Comparison of ENCODE assay signal across 1 cellular context in the genomic region with DNA sequence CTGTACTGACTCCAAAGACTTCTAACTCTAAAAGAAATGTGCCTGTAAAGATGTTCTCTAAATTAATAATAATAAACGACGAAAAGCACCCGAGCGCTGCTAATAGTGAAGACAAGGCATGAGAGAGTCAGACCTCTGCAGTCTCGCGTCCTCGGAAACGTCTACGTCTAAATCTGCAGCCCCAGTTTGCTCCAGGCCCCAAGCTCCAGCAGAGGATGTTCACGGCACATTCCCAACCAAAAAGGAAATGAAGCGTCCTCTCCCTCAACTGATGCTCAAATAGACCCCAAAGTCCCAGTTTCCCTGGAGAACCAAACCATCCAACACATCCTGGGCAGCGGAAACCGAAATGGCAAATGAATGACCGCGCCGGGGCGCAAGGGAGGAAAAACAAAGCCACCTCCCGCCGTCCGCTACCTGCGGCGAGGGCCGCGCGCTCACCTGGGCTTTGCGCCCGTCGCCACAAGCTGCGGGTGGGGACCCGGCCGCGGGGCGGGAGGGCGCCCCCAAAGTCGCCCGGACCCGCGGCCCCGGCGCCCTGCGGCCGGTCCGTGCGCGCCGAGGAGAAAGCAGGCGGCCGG.
TF ChIP-seq lines count a peak whose summit lies in the region.

No MANE protein-coding gene starts in this region.

TF ChIP-seq in HepG2, 621 proteins besides CTCF, POLR2A, EP300 and RAD21:
- TF ChIP-seq ZNF713 (CRISPR knock-in tag; IDR thresholded peaks at IDR 0.05) (no peak), HNF4G (IDR thresholded peaks at IDR 0.05; ENCODE audit: borderline replicate concordance, low read depth, low read length) (no peak), HNF4G (CRISPR knock-in tag; IDR thresholded peaks at IDR 0.05; ENCODE audit: borderline replicate concordance, low read depth) (no peak), HNRNPLL (IDR thresholded peaks at IDR 0.05; ENCODE audit: low read depth, low read length, poor library complexity, severe bottlenecking) (peak; percentile 78), MXI1 (IDR thresholded peaks at IDR 0.05; ENCODE audit: borderline replicate concordance, low read depth, low read length) (no peak), ZEB1 (IDR thresholded peaks at IDR 0.05; ENCODE audit: insufficient replicate concordance, low read depth) (peak; percentile 84)
- TF ChIP-seq, protein P1, sequence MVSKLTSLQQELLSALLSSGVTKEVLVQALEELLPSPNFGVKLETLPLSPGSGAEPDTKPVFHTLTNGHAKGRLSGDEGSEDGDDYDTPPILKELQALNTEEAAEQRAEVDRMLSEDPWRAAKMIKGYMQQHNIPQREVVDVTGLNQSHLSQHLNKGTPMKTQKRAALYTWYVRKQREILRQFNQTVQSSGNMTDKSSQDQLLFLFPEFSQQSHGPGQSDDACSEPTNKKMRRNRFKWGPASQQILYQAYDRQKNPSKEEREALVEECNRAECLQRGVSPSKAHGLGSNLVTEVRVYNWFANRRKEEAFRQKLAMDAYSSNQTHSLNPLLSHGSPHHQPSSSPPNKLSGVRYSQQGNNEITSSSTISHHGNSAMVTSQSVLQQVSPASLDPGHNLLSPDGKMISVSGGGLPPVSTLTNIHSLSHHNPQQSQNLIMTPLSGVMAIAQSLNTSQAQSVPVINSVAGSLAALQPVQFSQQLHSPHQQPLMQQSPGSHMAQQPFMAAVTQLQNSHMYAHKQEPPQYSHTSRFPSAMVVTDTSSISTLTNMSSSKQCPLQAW (CRISPR knock-in tag; IDR thresholded peaks at IDR 0.05) = 0 out of 2 replicates have a peak, but pooled peaks have one; percentile 19
- TF ChIP-seq, protein P2, sequence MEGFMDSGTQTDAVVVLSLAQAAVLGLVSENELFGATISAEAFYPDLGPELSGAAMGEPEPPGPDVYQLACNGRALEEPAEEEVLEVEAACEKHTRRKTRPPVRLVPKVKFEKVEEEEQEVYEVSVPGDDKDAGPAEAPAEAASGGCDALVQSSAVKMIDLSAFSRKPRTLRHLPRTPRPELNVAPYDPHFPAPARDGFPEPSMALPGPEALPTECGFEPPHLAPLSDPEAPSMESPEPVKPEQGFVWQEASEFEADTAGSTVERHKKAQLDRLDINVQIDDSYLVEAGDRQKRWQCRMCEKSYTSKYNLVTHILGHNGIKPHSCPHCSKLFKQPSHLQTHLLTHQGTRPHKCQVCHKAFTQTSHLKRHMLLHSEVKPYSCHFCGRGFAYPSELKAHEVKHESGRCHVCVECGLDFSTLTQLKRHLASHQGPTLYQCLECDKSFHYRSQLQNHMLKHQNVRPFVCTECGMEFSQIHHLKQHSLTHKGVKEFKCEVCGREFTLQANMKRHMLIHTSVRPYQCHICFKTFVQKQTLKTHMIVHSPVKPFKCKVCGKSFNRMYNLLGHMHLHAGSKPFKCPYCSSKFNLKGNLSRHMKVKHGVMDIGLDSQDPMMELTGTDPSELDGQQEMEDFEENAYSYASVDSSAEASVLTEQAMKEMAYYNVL (CRISPR knock-in tag; IDR thresholded peaks at IDR 0.05; ENCODE audit: borderline replicate concordance) = peak; percentile 34; the same call in 1 of the 2 replicates
- TF ChIP-seq, protein P3, sequence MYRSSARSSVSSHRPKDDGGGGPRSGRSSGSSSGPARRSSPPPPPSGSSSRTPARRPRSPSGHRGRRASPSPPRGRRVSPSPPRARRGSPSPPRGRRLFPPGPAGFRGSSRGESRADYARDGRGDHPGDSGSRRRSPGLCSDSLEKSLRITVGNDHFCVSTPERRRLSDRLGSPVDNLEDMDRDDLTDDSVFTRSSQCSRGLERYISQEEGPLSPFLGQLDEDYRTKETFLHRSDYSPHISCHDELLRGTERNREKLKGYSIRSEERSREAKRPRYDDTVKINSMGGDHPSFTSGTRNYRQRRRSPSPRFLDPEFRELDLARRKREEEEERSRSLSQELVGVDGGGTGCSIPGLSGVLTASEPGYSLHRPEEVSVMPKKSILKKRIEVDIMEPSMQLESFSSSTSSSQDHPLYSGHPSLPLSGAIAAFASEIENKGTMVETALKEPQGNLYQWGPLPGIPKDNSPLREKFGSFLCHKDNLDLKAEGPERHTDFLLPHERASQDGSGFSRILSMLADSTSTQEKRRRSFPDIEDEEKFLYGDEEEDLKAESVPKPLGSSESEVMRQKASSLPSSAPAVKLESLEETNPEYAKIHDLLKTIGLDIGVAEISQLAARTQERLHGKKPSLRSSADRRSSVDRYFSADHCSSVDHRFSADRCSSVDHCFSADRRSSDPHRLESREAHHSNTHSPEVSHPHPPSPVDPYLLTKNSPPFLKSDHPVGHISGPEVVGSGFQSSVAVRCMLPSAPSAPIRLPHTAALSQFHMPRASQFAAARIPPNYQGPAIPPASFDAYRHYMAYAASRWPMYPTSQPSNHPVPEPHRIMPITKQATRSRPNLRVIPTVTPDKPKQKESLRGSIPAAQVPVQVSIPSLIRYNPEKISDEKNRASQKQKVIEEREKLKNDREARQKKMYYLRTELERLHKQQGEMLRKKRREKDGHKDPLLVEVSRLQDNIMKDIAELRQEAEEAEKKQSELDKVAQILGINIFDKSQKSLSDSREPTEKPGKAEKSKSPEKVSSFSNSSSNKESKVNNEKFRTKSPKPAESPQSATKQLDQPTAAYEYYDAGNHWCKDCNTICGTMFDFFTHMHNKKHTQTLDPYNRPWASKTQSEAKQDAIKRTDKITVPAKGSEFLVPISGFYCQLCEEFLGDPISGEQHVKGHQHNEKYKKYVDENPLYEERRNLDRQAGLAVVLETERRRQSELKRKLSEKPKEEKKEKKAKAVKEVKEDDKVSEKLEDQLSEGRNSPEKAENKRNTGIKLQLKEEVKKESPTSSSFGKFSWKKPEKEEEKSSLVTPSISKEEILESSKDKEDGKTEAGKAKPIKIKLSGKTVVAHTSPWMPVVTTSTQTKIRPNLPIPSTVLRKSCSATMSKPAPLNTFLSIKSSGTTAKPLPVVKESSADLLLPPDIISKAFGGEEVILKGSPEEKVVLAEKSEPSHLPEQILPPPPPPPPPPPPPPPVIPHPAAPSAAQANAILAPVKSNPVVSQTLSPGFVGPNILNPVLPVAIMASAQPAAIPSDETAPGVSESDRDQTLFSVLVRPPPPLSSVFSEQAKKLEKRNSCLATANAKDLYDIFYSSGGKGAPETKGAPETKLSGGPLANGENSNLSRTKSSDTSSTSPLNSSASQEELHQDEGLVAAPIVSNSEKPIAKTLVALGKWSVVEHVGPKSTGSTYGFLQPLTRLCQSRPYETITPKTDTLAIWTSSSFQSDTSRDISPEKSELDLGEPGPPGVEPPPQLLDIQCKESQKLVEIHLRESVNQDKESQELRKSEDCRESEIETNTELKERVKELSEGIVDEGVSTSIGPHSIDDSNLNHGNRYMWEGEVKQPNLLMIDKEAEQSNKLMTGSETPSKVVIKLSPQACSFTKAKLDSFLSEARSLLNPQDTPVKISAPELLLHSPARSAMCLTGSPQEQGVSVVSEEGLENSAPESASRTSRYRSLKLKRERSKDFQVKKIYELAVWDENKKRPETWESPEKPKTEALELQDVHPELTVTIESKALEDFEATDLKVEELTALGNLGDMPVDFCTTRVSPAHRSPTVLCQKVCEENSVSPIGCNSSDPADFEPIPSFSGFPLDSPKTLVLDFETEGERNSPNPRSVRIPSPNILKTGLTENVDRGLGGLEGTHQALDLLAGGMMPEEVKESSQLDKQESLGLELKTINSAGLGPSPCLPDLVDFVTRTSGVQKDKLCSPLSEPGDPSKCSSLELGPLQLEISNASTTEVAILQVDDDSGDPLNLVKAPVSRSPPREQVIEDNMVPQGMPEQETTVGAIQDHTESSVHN (CRISPR knock-in tag; IDR thresholded peaks at IDR 0.05) = no peak
- TF ChIP-seq, protein P4, sequence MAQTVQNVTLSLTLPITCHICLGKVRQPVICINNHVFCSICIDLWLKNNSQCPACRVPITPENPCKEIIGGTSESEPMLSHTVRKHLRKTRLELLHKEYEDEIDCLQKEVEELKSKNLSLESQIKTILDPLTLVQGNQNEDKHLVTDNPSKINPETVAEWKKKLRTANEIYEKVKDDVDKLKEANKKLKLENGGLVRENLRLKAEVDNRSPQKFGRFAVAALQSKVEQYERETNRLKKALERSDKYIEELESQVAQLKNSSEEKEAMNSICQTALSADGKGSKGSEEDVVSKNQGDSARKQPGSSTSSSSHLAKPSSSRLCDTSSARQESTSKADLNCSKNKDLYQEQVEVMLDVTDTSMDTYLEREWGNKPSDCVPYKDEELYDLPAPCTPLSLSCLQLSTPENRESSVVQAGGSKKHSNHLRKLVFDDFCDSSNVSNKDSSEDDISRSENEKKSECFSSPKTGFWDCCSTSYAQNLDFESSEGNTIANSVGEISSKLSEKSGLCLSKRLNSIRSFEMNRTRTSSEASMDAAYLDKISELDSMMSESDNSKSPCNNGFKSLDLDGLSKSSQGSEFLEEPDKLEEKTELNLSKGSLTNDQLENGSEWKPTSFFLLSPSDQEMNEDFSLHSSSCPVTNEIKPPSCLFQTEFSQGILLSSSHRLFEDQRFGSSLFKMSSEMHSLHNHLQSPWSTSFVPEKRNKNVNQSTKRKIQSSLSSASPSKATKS (CRISPR knock-in tag; IDR thresholded peaks at IDR 0.05) = no peak
- TF ChIP-seq, protein P5, sequence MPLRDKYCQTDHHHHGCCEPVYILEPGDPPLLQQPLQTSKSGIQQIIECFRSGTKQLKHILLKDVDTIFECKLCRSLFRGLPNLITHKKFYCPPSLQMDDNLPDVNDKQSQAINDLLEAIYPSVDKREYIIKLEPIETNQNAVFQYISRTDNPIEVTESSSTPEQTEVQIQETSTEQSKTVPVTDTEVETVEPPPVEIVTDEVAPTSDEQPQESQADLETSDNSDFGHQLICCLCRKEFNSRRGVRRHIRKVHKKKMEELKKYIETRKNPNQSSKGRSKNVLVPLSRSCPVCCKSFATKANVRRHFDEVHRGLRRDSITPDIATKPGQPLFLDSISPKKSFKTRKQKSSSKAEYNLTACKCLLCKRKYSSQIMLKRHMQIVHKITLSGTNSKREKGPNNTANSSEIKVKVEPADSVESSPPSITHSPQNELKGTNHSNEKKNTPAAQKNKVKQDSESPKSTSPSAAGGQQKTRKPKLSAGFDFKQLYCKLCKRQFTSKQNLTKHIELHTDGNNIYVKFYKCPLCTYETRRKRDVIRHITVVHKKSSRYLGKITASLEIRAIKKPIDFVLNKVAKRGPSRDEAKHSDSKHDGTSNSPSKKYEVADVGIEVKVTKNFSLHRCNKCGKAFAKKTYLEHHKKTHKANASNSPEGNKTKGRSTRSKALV (CRISPR knock-in tag; IDR thresholded peaks at IDR 0.05) = peak; percentile 90
- TF ChIP-seq, protein P6, sequence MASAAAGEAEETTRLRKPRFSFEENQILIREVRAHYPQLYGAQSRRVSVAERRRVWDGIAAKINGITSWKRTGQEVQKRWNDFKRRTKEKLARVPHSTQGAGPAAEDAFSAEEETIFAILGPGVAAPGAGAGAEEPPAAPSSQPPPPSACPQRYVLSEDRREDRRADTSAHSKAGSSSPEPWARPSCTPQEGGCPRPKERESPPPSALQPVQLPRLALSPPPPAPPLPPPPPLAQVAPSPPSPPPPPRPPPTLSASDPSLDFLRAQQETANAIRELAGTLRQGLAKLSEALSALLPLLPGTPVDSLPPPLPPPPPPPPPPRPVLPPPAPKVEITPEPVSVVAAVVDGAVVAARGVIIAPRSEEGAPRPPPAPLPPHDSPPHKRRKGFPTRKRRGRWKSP (CRISPR knock-in tag; IDR thresholded peaks at IDR 0.05) = peak; percentile 82
- TF ChIP-seq, protein P7, sequence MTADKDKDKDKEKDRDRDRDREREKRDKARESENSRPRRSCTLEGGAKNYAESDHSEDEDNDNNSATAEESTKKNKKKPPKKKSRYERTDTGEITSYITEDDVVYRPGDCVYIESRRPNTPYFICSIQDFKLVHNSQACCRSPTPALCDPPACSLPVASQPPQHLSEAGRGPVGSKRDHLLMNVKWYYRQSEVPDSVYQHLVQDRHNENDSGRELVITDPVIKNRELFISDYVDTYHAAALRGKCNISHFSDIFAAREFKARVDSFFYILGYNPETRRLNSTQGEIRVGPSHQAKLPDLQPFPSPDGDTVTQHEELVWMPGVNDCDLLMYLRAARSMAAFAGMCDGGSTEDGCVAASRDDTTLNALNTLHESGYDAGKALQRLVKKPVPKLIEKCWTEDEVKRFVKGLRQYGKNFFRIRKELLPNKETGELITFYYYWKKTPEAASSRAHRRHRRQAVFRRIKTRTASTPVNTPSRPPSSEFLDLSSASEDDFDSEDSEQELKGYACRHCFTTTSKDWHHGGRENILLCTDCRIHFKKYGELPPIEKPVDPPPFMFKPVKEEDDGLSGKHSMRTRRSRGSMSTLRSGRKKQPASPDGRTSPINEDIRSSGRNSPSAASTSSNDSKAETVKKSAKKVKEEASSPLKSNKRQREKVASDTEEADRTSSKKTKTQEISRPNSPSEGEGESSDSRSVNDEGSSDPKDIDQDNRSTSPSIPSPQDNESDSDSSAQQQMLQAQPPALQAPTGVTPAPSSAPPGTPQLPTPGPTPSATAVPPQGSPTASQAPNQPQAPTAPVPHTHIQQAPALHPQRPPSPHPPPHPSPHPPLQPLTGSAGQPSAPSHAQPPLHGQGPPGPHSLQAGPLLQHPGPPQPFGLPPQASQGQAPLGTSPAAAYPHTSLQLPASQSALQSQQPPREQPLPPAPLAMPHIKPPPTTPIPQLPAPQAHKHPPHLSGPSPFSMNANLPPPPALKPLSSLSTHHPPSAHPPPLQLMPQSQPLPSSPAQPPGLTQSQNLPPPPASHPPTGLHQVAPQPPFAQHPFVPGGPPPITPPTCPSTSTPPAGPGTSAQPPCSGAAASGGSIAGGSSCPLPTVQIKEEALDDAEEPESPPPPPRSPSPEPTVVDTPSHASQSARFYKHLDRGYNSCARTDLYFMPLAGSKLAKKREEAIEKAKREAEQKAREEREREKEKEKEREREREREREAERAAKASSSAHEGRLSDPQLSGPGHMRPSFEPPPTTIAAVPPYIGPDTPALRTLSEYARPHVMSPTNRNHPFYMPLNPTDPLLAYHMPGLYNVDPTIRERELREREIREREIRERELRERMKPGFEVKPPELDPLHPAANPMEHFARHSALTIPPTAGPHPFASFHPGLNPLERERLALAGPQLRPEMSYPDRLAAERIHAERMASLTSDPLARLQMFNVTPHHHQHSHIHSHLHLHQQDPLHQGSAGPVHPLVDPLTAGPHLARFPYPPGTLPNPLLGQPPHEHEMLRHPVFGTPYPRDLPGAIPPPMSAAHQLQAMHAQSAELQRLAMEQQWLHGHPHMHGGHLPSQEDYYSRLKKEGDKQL (CRISPR knock-in tag; IDR thresholded peaks at IDR 0.05; ENCODE audit: low read depth) = no peak
